In the genomic region with DNA sequence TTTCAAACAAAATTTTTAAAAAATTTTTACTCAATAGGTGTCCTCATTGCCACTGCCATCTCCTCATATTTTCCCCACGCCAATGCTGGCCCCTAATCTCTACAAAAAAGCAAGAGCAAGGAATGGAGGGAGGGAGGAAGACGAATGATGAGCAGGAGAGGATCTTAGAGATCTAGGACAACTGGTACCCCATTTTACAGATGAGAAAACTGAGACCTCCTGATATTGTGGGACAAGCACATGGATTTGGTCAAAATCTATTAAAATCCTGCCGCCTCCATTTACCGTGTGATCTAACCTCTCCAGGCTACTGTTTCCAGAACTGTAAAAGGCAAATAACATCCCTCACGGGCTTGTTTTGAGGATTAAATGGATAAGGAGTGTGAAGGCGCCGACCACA, we compare ENCODE assay signal across 9 cellular contexts. TPM values are rescaled to one million over a fixed set of nuclear protein-coding genes. Genes with fewer than 3 reads are reported as not detected.
DNase-seq lines count a peak whose midpoint lies in the region; ATAC-seq lines count a peak whose summit lies in the region.
"Had no signal": no experiment of that assay in that cellular context is flagged by ENCODE, and none has a peak within 500 bp of the region (broad histone marks: within the 10 kb centered on the region; RNA-seq: fewer than 3 reads in every experiment).

No MANE protein-coding gene starts in this region.

- peaks cover 52% of the 10 kb centered on the region for H3K4me1 Mint-ChIP-seq in activated CD8-positive, alpha-beta memory T cell treated with anti-CD3 and anti-CD28 coated beads, Interleukin-2, amount 10 ng/mL, durations not matched to agents 7 days and 5 days
- H3K4me1 Mint-ChIP-seq in activated T-helper 2 cell treated with anti-CD3 and anti-CD28 coated beads, Interferon-gamma antibody, Interleukin-2, Interleukin-4, amounts not matched to agents 10 μg/mL and 5 μg/mL and 100 μg/mL, durations not matched to agents 14 hours and 24 hours and 36 hours (ENCODE audit: low read depth), result peaks cover 54% of the 10 kb centered on the region

- H3K27me3 ChIP-seq in layer of hippocampus (ENCODE audit: control insufficient read depth, insufficient read depth, low read length), result no peaks in the 10 kb centered on the region
- H3K27me3 ChIP-seq in subcutaneous abdominal adipose tissue (ENCODE audit: control insufficient read depth in 5 of 5, insufficient read depth in 4 of 5, low read length in 5 of 5), result no peaks in the 10 kb centered on the region

- intact Hi-C loops in activated T-helper 2 cell treated with anti-CD3 and anti-CD28 coated beads, Interferon-gamma antibody, Interleukin-2, Interleukin-4, amounts not matched to agents 10 μg/mL and 5 μg/mL and 100 μg/mL, durations not matched to agents 14 hours and 24 hours and 36 hours (cut with micrococcal nuclease), result no loop called here

- peak overlapping the region; percentile 61 for H3K4me3 Mint-ChIP-seq in activated CD8-positive, alpha-beta memory T cell treated with anti-CD3 and anti-CD28 coated beads, Interleukin-2, amount 10 ng/mL, durations not matched to agents 7 days and 5 days
- peak overlapping the region; percentile 95 for H3K4me3 Mint-ChIP-seq in activated T-helper 2 cell treated with anti-CD3 and anti-CD28 coated beads, Interferon-gamma antibody, Interleukin-2, Interleukin-4, amounts not matched to agents 10 μg/mL and 5 μg/mL and 100 μg/mL, durations not matched to agents 14 hours and 24 hours and 36 hours (ENCODE audit: low read depth)

- peak overlapping the region in 1 of 5 donors; percentile 81 for H3K4me3 ChIP-seq in subcutaneous abdominal adipose tissue (ENCODE audit: low read depth in 1 of 5, low read length in 5 of 5)

- H3K27ac Mint-ChIP-seq in activated CD8-positive, alpha-beta memory T cell treated with anti-CD3 and anti-CD28 coated beads, Interleukin-2, amount 10 ng/mL, durations not matched to agents 7 days and 5 days, result peak overlapping the region; percentile 81
- H3K27ac Mint-ChIP-seq in activated T-helper 2 cell treated with anti-CD3 and anti-CD28 coated beads, Interferon-gamma antibody, Interleukin-2, Interleukin-4, amounts not matched to agents 10 μg/mL and 5 μg/mL and 100 μg/mL, durations not matched to agents 14 hours and 24 hours and 36 hours, result peak overlapping the region; percentile 86

- H3K9me3 ChIP-seq in subcutaneous abdominal adipose tissue (ENCODE audit: control insufficient read depth in 5 of 5, low read length in 5 of 5), result no peaks in the 10 kb centered on the region

- peaks cover 6 to 81% (median 50%) of the 10 kb centered on the region in 5 donors for H3K4me1 ChIP-seq in subcutaneous abdominal adipose tissue (ENCODE audit: control insufficient read depth in 5 of 5, insufficient read depth in 5 of 5, low read length in 5 of 5)

- H3K27ac ChIP-seq in layer of hippocampus (ENCODE audit: low read depth, low read length) (peak overlapping the region; percentile 58), subcutaneous abdominal adipose tissue (ENCODE audit: low read depth, low read length) (peak overlapping the region; percentile 68)

- DNase-seq in activated CD8-positive, alpha-beta memory T cell treated with anti-CD3 and anti-CD28 coated beads, Interleukin-2, amount 10 ng/mL, durations not matched to agents 7 days and 5 days, result no peak
- no peak for DNase-seq in activated CD8-positive, alpha-beta memory T cell treated with anti-CD3 and anti-CD28 coated beads, Interleukin-2, amount 50 U/mL, for 4 hours
- no peak for DNase-seq in activated T-helper 2 cell treated with anti-CD3 and anti-CD28 coated beads, Interferon-gamma antibody, Interleukin-2, Interleukin-4, amounts not matched to agents 10 μg/mL and 5 μg/mL and 100 μg/mL, durations not matched to agents 14 hours and 24 hours and 36 hours (ENCODE audit: low spot score)
- DNase-seq in amygdala (lab: John Stamatoyannopoulos, UW) (no peak), cerebellum (ENCODE audit: low spot score) (no peak)

- ATAC-seq in activated CD8-positive, alpha-beta memory T cell treated with anti-CD3 and anti-CD28 coated beads, Interleukin-2, amount 10 ng/mL, durations not matched to agents 7 days and 5 days, result no peak
- no peak for ATAC-seq in GM21619 (IDR thresholded peaks at IDR 0.05; ENCODE audit: unreplicated experiment)
- ATAC-seq: HCT116 had no signal

- CTCF ChIA-PET in activated CD8-positive, alpha-beta memory T cell treated with anti-CD3 and anti-CD28 coated beads, Interleukin-2, amount 10 ng/mL, durations not matched to agents 7 days and 5 days (lab: Charles Lee), result interaction anchor here (1.3 kb wide), 1 partner anchor 11 kb away, joined by 6 read pairs; no protein-coding TSS in a partner anchor

- H3K36me3 ChIP-seq in subcutaneous abdominal adipose tissue (ENCODE audit: control insufficient read depth in 5 of 5, insufficient read depth in 5 of 5, low read length in 5 of 5), result peaks cover 0 to 7% (median 0%) of the 10 kb centered on the region in 5 donors

- peaks cover 38% of the 10 kb centered on the region for H3K36me3 Mint-ChIP-seq in activated CD8-positive, alpha-beta memory T cell treated with anti-CD3 and anti-CD28 coated beads, Interleukin-2, amount 10 ng/mL, durations not matched to agents 7 days and 5 days
- peaks cover 49% of the 10 kb centered on the region for H3K36me3 Mint-ChIP-seq in activated T-helper 2 cell treated with anti-CD3 and anti-CD28 coated beads, Interferon-gamma antibody, Interleukin-2, Interleukin-4, amounts not matched to agents 10 μg/mL and 5 μg/mL and 100 μg/mL, durations not matched to agents 14 hours and 24 hours and 36 hours (ENCODE audit: low read depth)

- H3K9me3 Mint-ChIP-seq in activated CD8-positive, alpha-beta memory T cell treated with anti-CD3 and anti-CD28 coated beads, Interleukin-2, amount 10 ng/mL, durations not matched to agents 7 days and 5 days (ENCODE audit: low read depth), result no peaks in the 10 kb centered on the region
- no peaks in the 10 kb centered on the region for H3K9me3 Mint-ChIP-seq in activated T-helper 2 cell treated with anti-CD3 and anti-CD28 coated beads, Interferon-gamma antibody, Interleukin-2, Interleukin-4, amounts not matched to agents 10 μg/mL and 5 μg/mL and 100 μg/mL, durations not matched to agents 14 hours and 24 hours and 36 hours

- peak overlapping the region in 1 of 5 donors; percentile 25 for H3K9ac ChIP-seq in subcutaneous abdominal adipose tissue (ENCODE audit: low read length in 5 of 5)

- H3K27me3 Mint-ChIP-seq in activated CD8-positive, alpha-beta memory T cell treated with anti-CD3 and anti-CD28 coated beads, Interleukin-2, amount 10 ng/mL, durations not matched to agents 7 days and 5 days, result no peaks in the 10 kb centered on the region
- no peaks in the 10 kb centered on the region for H3K27me3 Mint-ChIP-seq in activated T-helper 2 cell treated with anti-CD3 and anti-CD28 coated beads, Interferon-gamma antibody, Interleukin-2, Interleukin-4, amounts not matched to agents 10 μg/mL and 5 μg/mL and 100 μg/mL, durations not matched to agents 14 hours and 24 hours and 36 hours (ENCODE audit: low read depth)

RNA-seq across cellular contexts. Expression of a gene that starts 4.6 kb away (rescaled TPM):
- 10 to 100 TPM; 38.5 to 75.6 TPM for total RNA-seq in activated CD8-positive, alpha-beta memory T cell treated with anti-CD3 and anti-CD28 coated beads, Interleukin-2, amount 10 ng/mL, durations not matched to agents 7 days and 5 days
- total RNA-seq in activated T-helper 2 cell treated with anti-CD3 and anti-CD28 coated beads, Interferon-gamma antibody, Interleukin-2, Interleukin-4, amounts not matched to agents 10 μg/mL and 5 μg/mL and 100 μg/mL, durations not matched to agents 14 hours and 24 hours and 36 hours, result 58.0 and 59.1 TPM in 2 replicates
- total RNA-seq in cerebellum, result 17.2 TPM
